In the genomic region with DNA sequence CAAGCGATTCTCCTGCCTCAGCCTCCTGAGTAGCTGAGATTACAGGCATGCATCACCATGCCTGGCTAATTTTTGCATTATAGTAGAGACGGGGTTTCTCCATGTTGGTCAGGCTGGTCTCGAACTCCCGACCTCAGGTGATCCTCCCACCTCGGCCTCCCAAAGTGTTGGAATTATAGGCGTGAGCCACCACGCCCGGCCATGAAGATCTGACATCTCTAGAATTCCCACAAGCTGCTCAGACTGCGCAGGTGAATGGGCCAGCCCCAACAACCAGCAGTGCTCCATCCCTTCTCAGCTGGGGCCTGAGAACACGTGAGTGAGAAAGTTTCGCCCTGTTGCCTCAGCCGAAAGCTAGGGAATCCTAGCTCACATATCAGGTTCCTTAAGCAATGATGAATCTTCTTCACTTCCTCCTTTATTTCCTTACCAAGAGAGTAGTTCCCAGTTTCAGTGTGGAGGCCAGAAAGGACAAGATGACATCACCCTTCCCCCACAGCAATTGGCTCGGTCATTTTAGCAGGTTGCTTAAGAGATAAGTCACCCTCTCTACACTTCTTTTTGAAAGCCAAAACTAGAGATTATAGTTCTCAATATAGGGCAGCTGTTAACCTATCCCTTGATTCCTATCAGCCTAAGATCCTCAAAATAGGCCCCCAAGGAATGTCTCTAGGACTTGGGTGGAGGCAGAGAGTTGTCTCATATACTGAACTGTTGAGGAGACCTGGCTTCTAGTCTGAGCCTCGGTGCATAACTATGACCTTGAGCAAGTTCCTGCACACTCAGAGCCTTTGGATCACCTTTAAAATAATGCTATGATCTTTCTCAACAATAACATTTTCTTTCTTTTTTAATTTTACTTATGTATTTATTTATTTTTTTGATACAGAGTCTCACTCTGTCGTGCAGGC, we compare ENCODE assay signal across 1 cellular context.
A peak's percentile ranks its signal among the peaks of the same experiment; 100 is the strongest.
TF ChIP-seq lines count a peak whose summit lies in the region.

No MANE protein-coding gene starts in this region.

TF ChIP-seq in K562, 482 proteins besides CTCF, POLR2A, EP300 and RAD21 (continues in another document):
- TF ChIP-seq ARID3A (IDR thresholded peaks at IDR 0.05; ENCODE audit: borderline replicate concordance, low read depth, low read length) = peak; percentile 58; the same call in 1 of the 2 replicates
- no peak for TF ChIP-seq HNRNPH1 (optimal IDR thresholded peaks at IDR 0.05; ENCODE audit: low read depth, low read length)
- TF ChIP-seq RNF219 (CRISPR knock-in tag; IDR thresholded peaks at IDR 0.05) = no peak
- TF ChIP-seq THRAP3 (IDR thresholded peaks at IDR 0.05; ENCODE audit: borderline replicate concordance) = no peak
- TF ChIP-seq BHLHE40 (IDR thresholded peaks at IDR 0.05; ENCODE audit: low read length) = peak; percentile 96
- TF ChIP-seq SP1 (CRISPR knock-in tag; IDR thresholded peaks at IDR 0.05) = peak; percentile 32; the same call in 1 of the 2 replicates
- peak; percentile 56 for TF ChIP-seq ZFX (CRISPR knock-in tag; IDR thresholded peaks at IDR 0.05)
- 0 out of 2 replicates have a peak, but pooled peaks have one; percentile 16 for TF ChIP-seq MEF2D (tag; conservative IDR thresholded peaks at IDR 0.05; ENCODE audit: low read depth)
- TF ChIP-seq CEBPB (tag; IDR thresholded peaks at IDR 0.05) = peak; percentile 92
- TF ChIP-seq, protein P1, sequence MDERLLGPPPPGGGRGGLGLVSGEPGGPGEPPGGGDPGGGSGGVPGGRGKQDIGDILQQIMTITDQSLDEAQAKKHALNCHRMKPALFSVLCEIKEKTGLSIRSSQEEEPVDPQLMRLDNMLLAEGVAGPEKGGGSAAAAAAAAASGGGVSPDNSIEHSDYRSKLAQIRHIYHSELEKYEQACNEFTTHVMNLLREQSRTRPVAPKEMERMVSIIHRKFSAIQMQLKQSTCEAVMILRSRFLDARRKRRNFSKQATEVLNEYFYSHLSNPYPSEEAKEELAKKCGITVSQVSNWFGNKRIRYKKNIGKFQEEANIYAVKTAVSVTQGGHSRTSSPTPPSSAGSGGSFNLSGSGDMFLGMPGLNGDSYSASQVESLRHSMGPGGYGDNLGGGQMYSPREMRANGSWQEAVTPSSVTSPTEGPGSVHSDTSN (CRISPR knock-in tag; IDR thresholded peaks at IDR 0.05; ENCODE audit: low read depth) = no peak
- TF ChIP-seq, protein P1 (tag; conservative IDR thresholded peaks at IDR 0.05; ENCODE audit: low read depth) = peak; percentile 46
- TF ChIP-seq POLR2G (IDR thresholded peaks at IDR 0.05; ENCODE audit: low read depth, low read length) = peak; percentile 40; the same call in 1 of the 2 replicates
- peak; percentile 99 for TF ChIP-seq ATF3 (IDR thresholded peaks at IDR 0.05)
- TF ChIP-seq ATF3 (CRISPR knock-in tag; conservative IDR thresholded peaks at IDR 0.05) = peak; percentile 86; the same call in 1 of the 2 replicates
- 0 out of 2 replicates have a peak, but pooled peaks have one; percentile 13 for TF ChIP-seq FOXK1 (CRISPR knock-in tag; IDR thresholded peaks at IDR 0.05; ENCODE audit: borderline replicate concordance)
- TF ChIP-seq ARHGAP35 (IDR thresholded peaks at IDR 0.05; ENCODE audit: partially characterized antibody) = no peak
- TF ChIP-seq MAX (CRISPR knock-in tag; IDR thresholded peaks at IDR 0.05) = peak; percentile 45; the same call in 1 of the 2 replicates
- TF ChIP-seq ZNF584 (CRISPR knock-in tag; IDR thresholded peaks at IDR 0.05; ENCODE audit: low read depth) = peak; percentile 82; the same call in 1 of the 2 replicates
- TF ChIP-seq MTA2 (IDR thresholded peaks at IDR 0.05; ENCODE audit: low read depth) = 0 out of 2 replicates have a peak, but pooled peaks have one; percentile 7
- TF ChIP-seq KLF10 (CRISPR knock-in tag; IDR thresholded peaks at IDR 0.05) = no peak
- TF ChIP-seq, protein P2, sequence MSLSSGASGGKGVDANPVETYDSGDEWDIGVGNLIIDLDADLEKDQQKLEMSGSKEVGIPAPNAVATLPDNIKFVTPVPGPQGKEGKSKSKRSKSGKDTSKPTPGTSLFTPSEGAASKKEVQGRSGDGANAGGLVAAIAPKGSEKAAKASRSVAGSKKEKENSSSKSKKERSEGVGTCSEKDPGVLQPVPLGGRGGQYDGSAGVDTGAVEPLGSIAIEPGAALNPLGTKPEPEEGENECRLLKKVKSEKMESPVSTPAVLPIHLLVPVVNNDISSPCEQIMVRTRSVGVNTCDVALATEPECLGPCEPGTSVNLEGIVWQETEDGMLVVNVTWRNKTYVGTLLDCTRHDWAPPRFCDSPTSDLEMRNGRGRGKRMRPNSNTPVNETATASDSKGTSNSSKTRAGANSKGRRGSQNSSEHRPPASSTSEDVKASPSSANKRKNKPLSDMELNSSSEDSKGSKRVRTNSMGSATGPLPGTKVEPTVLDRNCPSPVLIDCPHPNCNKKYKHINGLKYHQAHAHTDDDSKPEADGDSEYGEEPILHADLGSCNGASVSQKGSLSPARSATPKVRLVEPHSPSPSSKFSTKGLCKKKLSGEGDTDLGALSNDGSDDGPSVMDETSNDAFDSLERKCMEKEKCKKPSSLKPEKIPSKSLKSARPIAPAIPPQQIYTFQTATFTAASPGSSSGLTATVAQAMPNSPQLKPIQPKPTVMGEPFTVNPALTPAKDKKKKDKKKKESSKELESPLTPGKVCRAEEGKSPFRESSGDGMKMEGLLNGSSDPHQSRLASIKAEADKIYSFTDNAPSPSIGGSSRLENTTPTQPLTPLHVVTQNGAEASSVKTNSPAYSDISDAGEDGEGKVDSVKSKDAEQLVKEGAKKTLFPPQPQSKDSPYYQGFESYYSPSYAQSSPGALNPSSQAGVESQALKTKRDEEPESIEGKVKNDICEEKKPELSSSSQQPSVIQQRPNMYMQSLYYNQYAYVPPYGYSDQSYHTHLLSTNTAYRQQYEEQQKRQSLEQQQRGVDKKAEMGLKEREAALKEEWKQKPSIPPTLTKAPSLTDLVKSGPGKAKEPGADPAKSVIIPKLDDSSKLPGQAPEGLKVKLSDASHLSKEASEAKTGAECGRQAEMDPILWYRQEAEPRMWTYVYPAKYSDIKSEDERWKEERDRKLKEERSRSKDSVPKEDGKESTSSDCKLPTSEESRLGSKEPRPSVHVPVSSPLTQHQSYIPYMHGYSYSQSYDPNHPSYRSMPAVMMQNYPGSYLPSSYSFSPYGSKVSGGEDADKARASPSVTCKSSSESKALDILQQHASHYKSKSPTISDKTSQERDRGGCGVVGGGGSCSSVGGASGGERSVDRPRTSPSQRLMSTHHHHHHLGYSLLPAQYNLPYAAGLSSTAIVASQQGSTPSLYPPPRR (CRISPR knock-in tag; IDR thresholded peaks at IDR 0.05; ENCODE audit: borderline replicate concordance) = no peak
- no peak for TF ChIP-seq TFAM (CRISPR knock-in tag; conservative IDR thresholded peaks at IDR 0.05)
- peak; percentile 54; the same call in 1 of the 2 replicates for TF ChIP-seq FOXJ2 (tag; IDR thresholded peaks at IDR 0.05)
- TF ChIP-seq TRIM24 (IDR thresholded peaks at IDR 0.05) = peak; percentile 88 to 96
- peak; percentile 61; the same call in 1 of the 2 replicates for TF ChIP-seq RNF2 (IDR thresholded peaks at IDR 0.05)
- 0 out of 2 replicates have a peak, but pooled peaks have one; percentile 54 for TF ChIP-seq ZNF311 (CRISPR knock-in tag; IDR thresholded peaks at IDR 0.05)
- peak; percentile 69; the same call in 1 of the 2 replicates for TF ChIP-seq TOE1 (IDR thresholded peaks at IDR 0.05; ENCODE audit: borderline replicate concordance)
- TF ChIP-seq TOE1 (CRISPR knock-in tag; IDR thresholded peaks at IDR 0.05; ENCODE audit: borderline replicate concordance, low read depth) = no peak
- peak; percentile 31; the same call in 1 of the 2 replicates for TF ChIP-seq MTA1 (IDR thresholded peaks at IDR 0.05; ENCODE audit: borderline replicate concordance)
- TF ChIP-seq RAD51 (IDR thresholded peaks at IDR 0.05; ENCODE audit: borderline replicate concordance, low read depth) = peak; percentile 44; the same call in 1 of the 2 replicates
- TF ChIP-seq SREBF1 (IDR thresholded peaks at IDR 0.05; ENCODE audit: borderline replicate concordance, low read depth, low read length) = peak; percentile 72; the same call in 1 of the 2 replicates
- TF ChIP-seq ZNF644 (tag; IDR thresholded peaks at IDR 0.05; ENCODE audit: low read depth) = peak; percentile 36; the same call in 1 of the 2 replicates
- TF ChIP-seq NCOR1 (IDR thresholded peaks at IDR 0.05) = peak; percentile 42
- TF ChIP-seq CTBP1 (IDR thresholded peaks at IDR 0.05; ENCODE audit: borderline replicate concordance) = peak; percentile 97
- TF ChIP-seq RBBP5 (IDR thresholded peaks at IDR 0.05; ENCODE audit: borderline replicate concordance, insufficient read depth, low read length, poor library complexity, severe bottlenecking) = peak; percentile 20
- TF ChIP-seq SRSF9 (IDR thresholded peaks at IDR 0.05; ENCODE audit: borderline replicate concordance, low read depth, low read length) = no peak
- no peak for TF ChIP-seq CREB1 (IDR thresholded peaks at IDR 0.05)
- TF ChIP-seq CREB1 (CRISPR knock-in tag; IDR thresholded peaks at IDR 0.05) = no peak
- no peak for TF ChIP-seq CBX2 (IDR thresholded peaks at IDR 0.05; ENCODE audit: insufficient read depth, low read length, poor library complexity, severe bottlenecking)
- 0 out of 4 replicates have a peak, but pooled peaks of 1 of the 2 experiments have one; percentile 25 for TF ChIP-seq FOXA3 (CRISPR knock-in tag; conservative IDR thresholded peaks at IDR 0.05 in 1 of 2, IDR thresholded peaks at IDR 0.05 in 1 of 2)
- peak; percentile 86 for TF ChIP-seq ZEB2 (IDR thresholded peaks at IDR 0.05)
- no peak for TF ChIP-seq ZNF212 (CRISPR knock-in tag; IDR thresholded peaks at IDR 0.05)
- peak; percentile 45; the same call in 1 of the 2 replicates for TF ChIP-seq CREM (IDR thresholded peaks at IDR 0.05; ENCODE audit: low read depth)
- TF ChIP-seq, protein P3, sequence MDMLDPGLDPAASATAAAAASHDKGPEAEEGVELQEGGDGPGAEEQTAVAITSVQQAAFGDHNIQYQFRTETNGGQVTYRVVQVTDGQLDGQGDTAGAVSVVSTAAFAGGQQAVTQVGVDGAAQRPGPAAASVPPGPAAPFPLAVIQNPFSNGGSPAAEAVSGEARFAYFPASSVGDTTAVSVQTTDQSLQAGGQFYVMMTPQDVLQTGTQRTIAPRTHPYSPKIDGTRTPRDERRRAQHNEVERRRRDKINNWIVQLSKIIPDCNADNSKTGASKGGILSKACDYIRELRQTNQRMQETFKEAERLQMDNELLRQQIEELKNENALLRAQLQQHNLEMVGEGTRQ (CRISPR knock-in tag; IDR thresholded peaks at IDR 0.05) = peak; percentile 46; the same call in 1 of the 2 replicates
- TF ChIP-seq HES1 (IDR thresholded peaks at IDR 0.05; ENCODE audit: low read depth) = peak; percentile 19; the same call in 1 of the 2 replicates
- TF ChIP-seq ATF1 (CRISPR knock-in tag; IDR thresholded peaks at IDR 0.05) = no peak
- peak; percentile 64 for TF ChIP-seq ATF1 (tag; IDR thresholded peaks at IDR 0.05)
- 0 out of 2 replicates have a peak, but pooled peaks have one; percentile 30 for TF ChIP-seq ZNF134 (CRISPR knock-in tag; conservative IDR thresholded peaks at IDR 0.05)
